9 cellular contexts compared by ENCODE assay signal in the genomic region with DNA sequence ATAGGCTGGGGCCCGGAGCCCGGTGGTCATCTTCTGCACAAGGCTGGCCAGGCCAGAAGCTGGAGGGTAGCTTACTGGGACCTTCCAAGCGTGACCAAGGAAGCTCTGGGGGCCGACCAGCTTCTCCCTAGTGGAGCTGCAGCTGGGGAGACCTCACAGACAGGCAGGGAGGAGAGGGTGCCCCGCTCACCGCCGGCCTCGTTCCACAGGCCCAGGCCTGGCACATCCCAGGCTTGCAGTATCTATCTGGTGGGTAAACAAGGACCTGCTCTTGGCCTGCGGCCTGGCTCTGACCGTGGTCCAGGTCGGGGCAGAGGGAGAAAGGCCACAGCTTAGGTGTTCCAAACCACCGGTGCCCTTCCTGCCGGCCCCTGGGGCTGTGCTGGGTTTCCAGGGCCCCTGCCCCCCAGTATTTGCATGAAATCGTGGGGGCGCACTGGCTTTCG. TPM values are rescaled to one million over a fixed set of nuclear protein-coding genes. Genes with fewer than 3 reads are reported as not detected.
DNase-seq lines count a peak whose midpoint lies in the region; ATAC-seq and TF ChIP-seq lines count a peak whose summit lies in the region.
"Had no signal": no experiment of that assay in that cellular context is flagged by ENCODE, and none has a peak within 500 bp of the region (broad histone marks: within the 10 kb centered on the region; RNA-seq: fewer than 3 reads in every experiment).

No MANE protein-coding gene starts in this region.

- WGBS in HUES64: 25% methylated on average over 16 of the region's 16 CpGs

- H3K4me1 Mint-ChIP-seq in CD8-positive, alpha-beta memory T cell: peaks cover 6 to 21% (median 7%) of the 10 kb centered on the region in 3 donors
- H3K4me1 Mint-ChIP-seq in neural progenitor cell: peaks cover 17% of the 10 kb centered on the region

- H3K36me3 Mint-ChIP-seq in CD8-positive, alpha-beta memory T cell: no peaks in the 10 kb centered on the region
- no peaks in the 10 kb centered on the region for H3K36me3 Mint-ChIP-seq in neural progenitor cell

- H4K20me1 ChIP-seq in neural progenitor cell (ENCODE audit: low read depth): peaks cover 39% of the 10 kb centered on the region

- no peaks in the 10 kb centered on the region for H3K9me3 Mint-ChIP-seq in CD8-positive, alpha-beta memory T cell
- H3K9me3 Mint-ChIP-seq in neural progenitor cell: no peaks in the 10 kb centered on the region

- H3K27ac Mint-ChIP-seq in CD8-positive, alpha-beta memory T cell: peak overlapping the region in 1 of 8 donors; percentile 12
- no peak overlapping the region for H3K27ac Mint-ChIP-seq in neural progenitor cell

- no peak overlapping the region for H2AFZ ChIP-seq in neural progenitor cell (replicated peaks)

- peak overlapping the region; percentile 80 for H3K4me2 ChIP-seq in neural progenitor cell

- peak in 1 of 5 donors; percentile 33 for DNase-seq in CD8-positive, alpha-beta memory T cell
- DNase-seq in Right ventricle myocardium superior (peak; percentile 71), neural progenitor cell (ENCODE audit: low spot score) (peak; percentile 46), inferior parietal cortex (ENCODE audit: extremely low spot score) (no peak)
- DNase-seq: NCI-H524 treated with DMSO at 0.1 percent for 48 hours had no signal

- H3K4me3 Mint-ChIP-seq in CD8-positive, alpha-beta memory T cell: peak overlapping the region in 6 of 7 donors; percentile 34 to 67 (median 56)
- H3K4me3 Mint-ChIP-seq in neural progenitor cell: peak overlapping the region; percentile 82

- intact Hi-C loops in Right ventricle myocardium superior (cut with DNase I): no loop called here

- peaks cover 38% of the 10 kb centered on the region for H3F3A ChIP-seq in neural progenitor cell (ENCODE audit: low read depth)

- CTCF ChIA-PET in CD8-positive, alpha-beta memory T cell (lab: Charles Lee): no interaction called here

- H3K27ac ChIP-seq in CD8-positive, alpha-beta memory T cell (ENCODE audit: low read depth, low read length): no peak overlapping the region
- H3K27ac ChIP-seq in HUES64 (ENCODE audit: low read depth, low read length) (no peak overlapping the region), neural progenitor cell (no peak overlapping the region)

- TF ChIP-seq CTCF in neural progenitor cell (IDR thresholded peaks at IDR 0.05): no peak

- peaks cover 29% of the 10 kb centered on the region for H3K27me3 ChIP-seq in CD8-positive, alpha-beta memory T cell (ENCODE audit: insufficient read depth, low read length, poor library complexity, severe bottlenecking)
- H3K27me3 ChIP-seq in HUES64 (ENCODE audit: insufficient read depth, low read length): peaks cover 78% of the 10 kb centered on the region
- peaks cover 98% of the 10 kb centered on the region for H3K27me3 ChIP-seq in neural progenitor cell

- H3K4me1 ChIP-seq in CD8-positive, alpha-beta memory T cell (ENCODE audit: insufficient read depth, low read length): no peaks in the 10 kb centered on the region
- peaks cover 12% of the 10 kb centered on the region for H3K4me1 ChIP-seq in HUES64 (ENCODE audit: insufficient read depth, low read length)
- H3K4me1 ChIP-seq in neural progenitor cell: peaks cover 45% of the 10 kb centered on the region

- no peaks in the 10 kb centered on the region for H3K36me3 ChIP-seq in CD8-positive, alpha-beta memory T cell (ENCODE audit: insufficient read depth, low read length)
- H3K36me3 ChIP-seq in HUES64 (ENCODE audit: insufficient read depth, low read length) (no peaks in the 10 kb centered on the region), neural progenitor cell (no peaks in the 10 kb centered on the region)

- no peaks in the 10 kb centered on the region for H3K79me2 ChIP-seq in neural progenitor cell (ENCODE audit: low read depth)

- no peak overlapping the region for H3K9ac ChIP-seq in HUES64 (ENCODE audit: low read depth, low read length)
- no peak overlapping the region for H3K9ac ChIP-seq in neural progenitor cell

- no peaks in the 10 kb centered on the region for H3K9me3 ChIP-seq in CD8-positive, alpha-beta memory T cell (ENCODE audit: low read length)
- H3K9me3 ChIP-seq in HUES64 (ENCODE audit: insufficient read depth, low read depth, low read length): no peaks in the 10 kb centered on the region
- no peaks in the 10 kb centered on the region for H3K9me3 ChIP-seq in neural progenitor cell (ENCODE audit: low read depth)

- no peak overlapping the region for H3K4me3 ChIP-seq in CD8-positive, alpha-beta memory T cell (ENCODE audit: low read length)
- H3K4me3 ChIP-seq in HUES64 (ENCODE audit: low read length) (peak overlapping the region; percentile 64; the same call in 1 of the 2 replicates), neural progenitor cell (peak overlapping the region; percentile 80)

- ATAC-seq in Right ventricle myocardium superior (ENCODE audit: poor library complexity) (peak; percentile 34), HG03175 (IDR thresholded peaks at IDR 0.05; ENCODE audit: unreplicated experiment) (no peak), GM21825 (IDR thresholded peaks at IDR 0.05; ENCODE audit: unreplicated experiment) (no peak), HG03159 (IDR thresholded peaks at IDR 0.05; ENCODE audit: unreplicated experiment) (no peak)

- H3K27me3 Mint-ChIP-seq in CD8-positive, alpha-beta memory T cell: peaks cover 27 to 31% of the 10 kb centered on the region in 2 donors
- H3K27me3 Mint-ChIP-seq in neural progenitor cell (ENCODE audit: insufficient read depth, low read depth): peaks cover 10% of the 10 kb centered on the region

- POLR2A ChIA-PET in CD8-positive, alpha-beta memory T cell (lab: Charles Lee): no interaction called here

RNA-seq across cellular contexts. Expression of a gene that starts 1.6 kb away (rescaled TPM):
- under 1 TPM; 0.15 to 0.22 TPM for total RNA-seq in CD8-positive, alpha-beta memory T cell
- 0.20 TPM for polyA plus RNA-seq in CD8-positive, alpha-beta memory T cell
- polyA plus RNA-seq in HUES64 (2013, experiment 1 of 2): 3.5 TPM
- polyA plus RNA-seq in HUES64 (2013, experiment 2 of 2): 5.5 TPM
- total RNA-seq in Right ventricle myocardium superior (10.8 TPM), neural progenitor cell (ENCODE audit: low replicate concordance) (2.2 and 13.6 TPM in 2 replicates)
